1 cellular context compared by ENCODE assay signal in genomic region chr12:88793091-88793490, GRCh38.
TF ChIP-seq lines count a peak whose summit lies in the region.

No MANE protein-coding gene starts in this region.

TF ChIP-seq in IMR-90, 13 proteins besides CTCF, POLR2A, EP300 and RAD21 (continued from another document):
- no peak for TF ChIP-seq USF2 (IDR thresholded peaks at IDR 0.05; ENCODE audit: low read depth, low read length)
- peak; percentile 46; the same call in 1 of the 2 replicates for TF ChIP-seq MAFK (IDR thresholded peaks at IDR 0.05; ENCODE audit: low read depth, low read length)
TF ChIP-seq in IMR-90: peak in this region for 2.
